17 cellular contexts compared by ENCODE assay signal in the genomic region with DNA sequence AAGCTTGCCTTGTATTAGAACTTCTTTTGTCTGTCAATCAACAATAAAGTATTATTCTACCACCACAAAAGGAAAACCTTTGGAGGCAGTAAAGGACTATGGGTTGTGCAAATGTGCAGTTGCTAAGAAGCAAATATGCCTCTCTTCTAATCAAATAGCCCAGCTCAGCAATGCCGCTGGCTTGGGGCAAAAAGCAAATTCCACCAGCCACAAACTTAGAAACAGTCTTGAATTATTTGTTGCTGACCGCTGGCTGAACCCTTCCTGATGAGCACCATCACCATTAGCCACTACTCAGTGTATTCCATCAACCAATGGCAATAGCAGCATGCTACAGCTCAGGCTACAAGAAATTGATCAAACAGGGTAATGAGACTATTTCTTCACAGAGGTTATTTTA. TPM values are rescaled to one million over a fixed set of nuclear protein-coding genes. Genes with fewer than 3 reads are reported as not detected.
DNase-seq lines count a peak whose midpoint lies in the region; ATAC-seq, FAIRE-seq and TF ChIP-seq lines count a peak whose summit lies in the region.
"Had no signal": no experiment of that assay in that cellular context is flagged by ENCODE, and none has a peak within 500 bp of the region (broad histone marks: within the 10 kb centered on the region; RNA-seq: fewer than 3 reads in every experiment).

No MANE protein-coding gene starts in this region.

- no peak overlapping the region for H4K91ac ChIP-seq in mesenchymal stem cell (ENCODE audit: low read length)

- H3K9me3 ChIP-seq in mesenchymal stem cell (ENCODE audit: control insufficient read depth, low read length): no peaks in the 10 kb centered on the region

- no peak overlapping the region for H3K4me2 ChIP-seq in mesenchymal stem cell (ENCODE audit: low read length, poor library complexity, severe bottlenecking)

- TF ChIP-seq CTCF in brain microvascular endothelial cell (IDR thresholded peaks at IDR 0.05; ENCODE audit: low read depth, low read length, missing control alignments): no peak

- WGBS in mesenchymal stem cell: 63% methylated on average over 2 of the region's 2 CpGs

- H2BK5ac ChIP-seq in mesenchymal stem cell (ENCODE audit: low read depth, low read length, poor library complexity, severe bottlenecking): no peak overlapping the region

- no peak overlapping the region for H2BK15ac ChIP-seq in mesenchymal stem cell (ENCODE audit: low read depth, poor library complexity, severe bottlenecking)

- no peak overlapping the region for H4K8ac ChIP-seq in mesenchymal stem cell (ENCODE audit: low read length)

- H3K79me1 ChIP-seq in mesenchymal stem cell (replicated peaks; ENCODE audit: low read length, poor library complexity, severe bottlenecking): peaks cover 3% of the 10 kb centered on the region

- H2AFZ ChIP-seq in mesenchymal stem cell (ENCODE audit: low read depth, low read length): no peak overlapping the region

- H3K23ac ChIP-seq in mesenchymal stem cell (ENCODE audit: low read length in 2 of 2): no peak overlapping the region

- FAIRE-seq in H54 (lab: Jason Lieb, UNC): peak; percentile 84
- FAIRE-seq: GM12891, H1 had no signal

- H2BK120ac ChIP-seq in mesenchymal stem cell (ENCODE audit: low read depth, low read length): no peak overlapping the region

- no peak overlapping the region for H3K14ac ChIP-seq in mesenchymal stem cell (ENCODE audit: low read length in 2 of 2)

- no peak overlapping the region for H3K9ac ChIP-seq in mesenchymal stem cell (ENCODE audit: low read length)

- H2AK5ac ChIP-seq in mesenchymal stem cell (ENCODE audit: low read length, severe bottlenecking): no peak overlapping the region

- H3K18ac ChIP-seq in mesenchymal stem cell (ENCODE audit: low read depth in 1 of 2, low read length in 2 of 2): no peak overlapping the region

- DNase-seq in H54 (ENCODE audit: insufficient read length, low spot score): no peak
- DNase-seq in brain microvascular endothelial cell: peak; percentile 4
- peak; percentile 5 for DNase-seq in mesenchymal stem cell
- no peak for DNase-seq in middle frontal gyrus (ENCODE audit: extremely low spot score, low spot score)
- no peak for DNase-seq in SW 1271 (lab: John Stamatoyannopoulos, UW)
- DNase-seq in NCI-H446 (lab: John Stamatoyannopoulos, UW): no peak
- DNase-seq: activated CD8-positive, alpha-beta memory T cell treated with anti-CD3 and anti-CD28 coated beads for 24 hours; CD4-positive, CD25-positive, alpha-beta regulatory T cell; erythroblast; hippocampal formation; NCI-H774; RPMI8226; T-helper 1 cell had no signal

- H3K4ac ChIP-seq in mesenchymal stem cell (ENCODE audit: low read depth in 1 of 2, low read length in 2 of 2): no peak overlapping the region

- no peak overlapping the region for H2BK12ac ChIP-seq in mesenchymal stem cell (ENCODE audit: low read length in 2 of 2)

- H3K27me3 ChIP-seq in brain microvascular endothelial cell (replicated peaks) (no peaks in the 10 kb centered on the region), mesenchymal stem cell (ENCODE audit: control insufficient read depth in 1 of 2, insufficient read depth in 1 of 2, low read length in 2 of 2) (no peaks in the 10 kb centered on the region)

- H3K4me3 ChIP-seq in brain microvascular endothelial cell (ENCODE audit: low read depth, low read length) (no peak overlapping the region), mesenchymal stem cell (ENCODE audit: insufficient read depth in 1 of 2, low read depth in 1 of 2, low read length in 2 of 2) (no peak overlapping the region)

- H3K27ac ChIP-seq in brain microvascular endothelial cell (no peak overlapping the region), mesenchymal stem cell (ENCODE audit: low read length, poor library complexity, severe bottlenecking) (no peak overlapping the region)

- no peak for ATAC-seq in GM18907 (IDR thresholded peaks at IDR 0.05; ENCODE audit: unreplicated experiment)
- ATAC-seq: WTC11 had no signal

- no peaks in the 10 kb centered on the region for H3K4me1 ChIP-seq in mesenchymal stem cell (ENCODE audit: control insufficient read depth, insufficient read depth, low read depth, low read length)

- no peak for TF ChIP-seq POLR2A in H54 (IDR thresholded peaks at IDR 0.05; ENCODE audit: low read depth, low read length)

- in situ Hi-C loops in brain microvascular endothelial cell (cut with HindIII; ENCODE audit: low pct_ligation_motif_present, low sequenced_read_pairs): no loop called here

- H3K36me3 ChIP-seq in brain microvascular endothelial cell (replicated peaks) (no peaks in the 10 kb centered on the region), mesenchymal stem cell (ENCODE audit: control insufficient read depth in 1 of 2, insufficient read depth in 2 of 2, low read depth in 1 of 2, low read length in 2 of 2) (no peaks in the 10 kb centered on the region)

RNA-seq across cellular contexts. Expression of a gene that starts 51.0 kb away (rescaled TPM):
- polyA plus RNA-seq in mesenchymal stem cell (2013, experiment 1 of 2): 12.3 TPM
- 12.3 TPM for polyA plus RNA-seq in mesenchymal stem cell (2013, experiment 2 of 2)

Comparison
In these comparisons a context has a peak if more than half of its experiments do, and no peak if none do; other contexts are left out.
1. DNase-seq: peak in brain microvascular endothelial cell (single experiment) and mesenchymal stem cell (single experiment); none in H54 (single experiment), middle frontal gyrus (single experiment), SW 1271 (0 of 2) and NCI-H446 (0 of 2).